Comparison of ENCODE assay signal across 19 cellular contexts in the genomic region with DNA sequence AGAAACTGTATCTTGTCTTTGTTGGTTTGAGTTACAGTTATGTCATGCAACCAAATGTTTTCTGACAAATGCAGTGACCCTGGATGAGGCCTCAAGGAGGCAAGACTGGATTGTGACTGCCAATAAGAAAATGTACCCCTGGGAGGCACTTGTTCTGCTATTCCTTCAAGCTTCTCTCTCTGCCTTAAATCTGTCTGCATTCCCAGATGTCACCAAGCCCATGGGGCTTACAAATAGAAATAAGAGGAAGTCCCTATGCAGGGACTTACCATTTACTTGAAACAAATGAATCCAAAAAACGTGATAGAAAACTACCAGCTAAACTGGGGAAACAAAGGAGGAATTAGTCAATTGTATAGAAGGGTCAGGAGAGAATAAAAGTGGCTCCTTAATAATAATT.
"Had no signal": no experiment of that assay in that cellular context is flagged by ENCODE, and none has a peak within 500 bp of the region (broad histone marks: within the 10 kb centered on the region; RNA-seq: fewer than 3 reads in every experiment).

No MANE protein-coding gene starts in this region.

- H3K4me3 Mint-ChIP-seq: activated naive CD8-positive, alpha-beta T cell treated with anti-CD3 and anti-CD28 coated beads, Interleukin-2, amount 10 ng/mL, durations not matched to agents 7 days and 5 days; activated T-helper 1 cell treated with anti-CD3 and anti-CD28 coated beads, Interleukin-12 subunit alpha, Interleukin-12 subunit beta, Interleukin-2, Interleukin-4 antibody, amounts not matched to agents 30 ng/mL and 10 ng/mL and 1 ng/mL, durations not matched to agents 14 hours and 24 hours and 36 hours; naive thymus-derived CD4-positive, alpha-beta T cell; stimulated activated memory B cell treated with anti-CD40 and anti-IgM and Interleukin-4, amounts not matched to agents 10 μg/mL and 1 μg/mL and 100 μg/mL, for 72 hours had no signal

- H3K27me3 ChIP-seq: left lung, tibial nerve, uterus had no signal

- H3K36me3 Mint-ChIP-seq: stimulated activated memory B cell treated with anti-CD40 and anti-IgM and Interleukin-4, amounts not matched to agents 10 μg/mL and 1 μg/mL and 100 μg/mL, for 72 hours had no signal

- H3K4me3 ChIP-seq: left lung, tibial nerve, uterus had no signal

- H3K9me3 ChIP-seq: left lung, tibial nerve, uterus had no signal

- H3K27ac ChIP-seq: left lung, tibial nerve, uterus had no signal

- H3K27ac Mint-ChIP-seq: activated naive CD8-positive, alpha-beta T cell treated with anti-CD3 and anti-CD28 coated beads, Interleukin-2, amount 10 ng/mL, durations not matched to agents 7 days and 5 days; activated T-helper 1 cell treated with anti-CD3 and anti-CD28 coated beads, Interleukin-12 subunit alpha, Interleukin-12 subunit beta, Interleukin-2, Interleukin-4 antibody, amounts not matched to agents 30 ng/mL and 10 ng/mL and 1 ng/mL, durations not matched to agents 14 hours and 24 hours and 36 hours; naive thymus-derived CD4-positive, alpha-beta T cell; stimulated activated memory B cell treated with anti-CD40 and anti-IgM and Interleukin-4, amounts not matched to agents 10 μg/mL and 1 μg/mL and 100 μg/mL, for 72 hours had no signal

- H3K27me3 Mint-ChIP-seq: activated naive CD8-positive, alpha-beta T cell treated with anti-CD3 and anti-CD28 coated beads, Interleukin-2, amount 10 ng/mL, durations not matched to agents 7 days and 5 days; naive thymus-derived CD4-positive, alpha-beta T cell; stimulated activated memory B cell treated with anti-CD40 and anti-IgM and Interleukin-4, amounts not matched to agents 10 μg/mL and 1 μg/mL and 100 μg/mL, for 72 hours had no signal

- DNase-seq: activated CD4-positive, alpha-beta T cell treated with anti-CD3 and anti-CD28 coated beads, Interleukin-2, amount 50 U/mL, for 1 hour; activated CD4-positive, CD25-positive, alpha-beta regulatory T cell; activated naive CD4-positive, alpha-beta T cell; activated naive CD8-positive, alpha-beta T cell treated with anti-CD3 and anti-CD28 coated beads, Interleukin-2, amount 10 ng/mL, durations not matched to agents 7 days and 5 days; aorta; cortex of kidney; effector memory CD4-positive, alpha-beta T cell; foreskin fibroblast; hypothalamus; kidney; left lung; mammary epithelial cell; naive thymus-derived CD4-positive, alpha-beta T cell; posterior cingulate gyrus; stimulated activated CD4-positive, alpha-beta T cell treated with anti-CD3 and anti-CD28 coated beads, Interleukin-2, amount 100 ng/mL, for 48 hours; uterus had no signal

- H3K36me3 ChIP-seq: left lung, tibial nerve, uterus had no signal

- H3K4me1 ChIP-seq: tibial nerve, uterus had no signal
